Comparison of ENCODE assay signal across 22 cellular contexts in the genomic region with DNA sequence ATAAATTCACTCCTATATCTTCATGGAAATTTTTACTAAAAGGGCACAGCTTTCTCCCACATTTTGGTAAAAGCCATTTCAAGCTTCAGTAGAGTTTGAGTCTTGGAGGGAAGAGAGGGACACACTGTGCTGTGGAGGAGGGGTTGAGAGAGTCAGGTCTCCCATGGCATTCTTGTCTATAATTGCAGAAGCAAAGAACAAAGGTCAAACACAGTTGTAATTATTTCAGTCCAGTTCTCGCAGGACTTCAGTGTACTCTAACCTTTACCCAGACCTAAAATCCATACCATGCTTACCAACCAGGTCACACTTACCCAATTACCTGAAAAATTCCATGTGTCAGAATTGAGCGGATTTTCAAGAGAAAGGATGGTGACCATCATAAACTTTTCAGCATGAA.
"Had no signal": no experiment of that assay in that cellular context is flagged by ENCODE, and none has a peak within 500 bp of the region (broad histone marks: within the 10 kb centered on the region; RNA-seq: fewer than 3 reads in every experiment).

No MANE protein-coding gene starts in this region.

- H3K4me1 ChIP-seq: SJSA1 had no signal

- H3K9ac ChIP-seq: KMS-11 had no signal

- H3K9me3 ChIP-seq: SJSA1 had no signal

- ATAC-seq: K562 had no signal

- H3K27me3 ChIP-seq: SJSA1 had no signal

- DNase-seq: Kasumi-1, MM.1S, NCI-H1092 treated with DMSO at 0.1 percent for 48 hours, NCI-H1436, NCI-H187, NCI-H2029, NCI-H2081 treated with DMSO at 0.1 percent for 48 hours, NCI-H2171, NCI-H226, NCI-H446, NCI-H510A, NCI-H524 treated with DMSO at 0.1 percent for 48 hours, NCI-H69, NCI-H774, Right ventricle myocardium superior, RPMI8226, SIG-M5 had no signal

- H3K27ac ChIP-seq: KMS-11, SJSA1, SK-N-MC had no signal

- H3K36me3 ChIP-seq: SJSA1 had no signal

- FAIRE-seq: K562, RCC 7860 had no signal

- H3K4me3 ChIP-seq: K562, SJSA1, SK-N-MC had no signal
